Comparison of ENCODE assay signal across 2 cellular contexts in the genomic region with DNA sequence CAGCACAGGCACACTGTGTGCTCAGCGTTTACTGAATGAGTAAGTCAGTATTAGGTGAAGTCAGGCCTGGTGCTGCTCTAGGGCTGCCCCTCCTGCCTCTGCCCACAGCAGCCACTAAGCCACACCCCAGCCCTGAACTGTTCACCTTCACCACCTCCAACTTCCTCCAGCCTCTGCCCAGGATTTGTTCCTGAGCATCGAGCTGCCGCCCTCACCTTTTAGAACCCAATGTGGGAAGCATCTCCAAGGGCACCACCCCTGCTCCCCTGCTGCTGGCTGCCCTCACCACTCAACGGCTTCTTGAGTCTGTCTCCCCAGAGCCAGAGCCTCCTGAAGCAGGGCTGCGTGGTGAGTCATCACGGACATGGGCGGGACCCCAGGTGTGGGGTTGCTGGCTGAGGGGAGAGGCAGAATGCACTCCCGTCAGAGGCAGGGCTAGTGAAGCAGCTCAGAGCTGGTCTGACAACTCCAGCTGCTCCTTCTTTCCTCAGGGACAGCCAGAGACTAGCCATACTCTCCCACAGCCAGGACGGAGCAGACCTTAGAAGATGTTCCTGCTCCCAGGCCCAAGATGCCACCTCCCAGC.
TF ChIP-seq lines count a peak whose summit lies in the region.

No MANE protein-coding gene starts in this region.

TF ChIP-seq in Ishikawa, 13 proteins besides CTCF, POLR2A, EP300 and RAD21:
- TF ChIP-seq YY1 (IDR thresholded peaks at IDR 0.05; ENCODE audit: low read depth) (peak; percentile 55), FOXM1 (IDR thresholded peaks at IDR 0.05; ENCODE audit: borderline replicate concordance, low read depth) (peak; percentile 64; the same call in 1 of the 2 replicates), TAF1 (IDR thresholded peaks at IDR 0.05; ENCODE audit: low read depth) (peak; percentile 60), TEAD4 (IDR thresholded peaks at IDR 0.05) (peak; percentile 27; the same call in 1 of the 2 replicates), CREB1 (IDR thresholded peaks at IDR 0.05; ENCODE audit: low read depth) (no peak), EGR1 (IDR thresholded peaks at IDR 0.05) (no peak), ZBTB7A (IDR thresholded peaks at IDR 0.05; ENCODE audit: low read depth) (0 out of 2 replicates have a peak, but pooled peaks have one; percentile 32), TCF12 (IDR thresholded peaks at IDR 0.05; ENCODE audit: low read depth) (peak; percentile 88), NFIC (IDR thresholded peaks at IDR 0.05) (no peak; the same call in 1 of the 2 replicates), CEBPB (IDR thresholded peaks at IDR 0.05) (no peak)
- TF ChIP-seq, protein P1, sequence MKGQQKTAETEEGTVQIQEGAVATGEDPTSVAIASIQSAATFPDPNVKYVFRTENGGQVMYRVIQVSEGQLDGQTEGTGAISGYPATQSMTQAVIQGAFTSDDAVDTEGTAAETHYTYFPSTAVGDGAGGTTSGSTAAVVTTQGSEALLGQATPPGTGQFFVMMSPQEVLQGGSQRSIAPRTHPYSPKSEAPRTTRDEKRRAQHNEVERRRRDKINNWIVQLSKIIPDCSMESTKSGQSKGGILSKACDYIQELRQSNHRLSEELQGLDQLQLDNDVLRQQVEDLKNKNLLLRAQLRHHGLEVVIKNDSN (IDR thresholded peaks at IDR 0.05): no peak; the same call in 1 of the 2 replicates
- TF ChIP-seq, protein P2, sequence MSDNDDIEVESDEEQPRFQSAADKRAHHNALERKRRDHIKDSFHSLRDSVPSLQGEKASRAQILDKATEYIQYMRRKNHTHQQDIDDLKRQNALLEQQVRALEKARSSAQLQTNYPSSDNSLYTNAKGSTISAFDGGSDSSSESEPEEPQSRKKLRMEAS (IDR thresholded peaks at IDR 0.05): peak; percentile 69
- TF ChIP-seq, protein P3, sequence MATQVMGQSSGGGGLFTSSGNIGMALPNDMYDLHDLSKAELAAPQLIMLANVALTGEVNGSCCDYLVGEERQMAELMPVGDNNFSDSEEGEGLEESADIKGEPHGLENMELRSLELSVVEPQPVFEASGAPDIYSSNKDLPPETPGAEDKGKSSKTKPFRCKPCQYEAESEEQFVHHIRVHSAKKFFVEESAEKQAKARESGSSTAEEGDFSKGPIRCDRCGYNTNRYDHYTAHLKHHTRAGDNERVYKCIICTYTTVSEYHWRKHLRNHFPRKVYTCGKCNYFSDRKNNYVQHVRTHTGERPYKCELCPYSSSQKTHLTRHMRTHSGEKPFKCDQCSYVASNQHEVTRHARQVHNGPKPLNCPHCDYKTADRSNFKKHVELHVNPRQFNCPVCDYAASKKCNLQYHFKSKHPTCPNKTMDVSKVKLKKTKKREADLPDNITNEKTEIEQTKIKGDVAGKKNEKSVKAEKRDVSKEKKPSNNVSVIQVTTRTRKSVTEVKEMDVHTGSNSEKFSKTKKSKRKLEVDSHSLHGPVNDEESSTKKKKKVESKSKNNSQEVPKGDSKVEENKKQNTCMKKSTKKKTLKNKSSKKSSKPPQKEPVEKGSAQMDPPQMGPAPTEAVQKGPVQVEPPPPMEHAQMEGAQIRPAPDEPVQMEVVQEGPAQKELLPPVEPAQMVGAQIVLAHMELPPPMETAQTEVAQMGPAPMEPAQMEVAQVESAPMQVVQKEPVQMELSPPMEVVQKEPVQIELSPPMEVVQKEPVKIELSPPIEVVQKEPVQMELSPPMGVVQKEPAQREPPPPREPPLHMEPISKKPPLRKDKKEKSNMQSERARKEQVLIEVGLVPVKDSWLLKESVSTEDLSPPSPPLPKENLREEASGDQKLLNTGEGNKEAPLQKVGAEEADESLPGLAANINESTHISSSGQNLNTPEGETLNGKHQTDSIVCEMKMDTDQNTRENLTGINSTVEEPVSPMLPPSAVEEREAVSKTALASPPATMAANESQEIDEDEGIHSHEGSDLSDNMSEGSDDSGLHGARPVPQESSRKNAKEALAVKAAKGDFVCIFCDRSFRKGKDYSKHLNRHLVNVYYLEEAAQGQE (IDR thresholded peaks at IDR 0.05; ENCODE audit: low read depth): no peak
TF ChIP-seq in Ishikawa: peak in this region for 7.

TF ChIP-seq in endothelial cell of umbilical vein, 7 proteins besides CTCF, POLR2A, EP300 and RAD21:
- TF ChIP-seq MYC (IDR thresholded peaks at IDR 0.05; ENCODE audit: low read depth, low read length) (no peak), EZH2 (IDR thresholded peaks at IDR 0.05; ENCODE audit: borderline replicate concordance, low read depth, low read length, severe bottlenecking) (no peak), FOS (IDR thresholded peaks at IDR 0.05; ENCODE audit: borderline replicate concordance, insufficient read depth, low read length) (peak; percentile 33), POLR2AphosphoS5 (IDR thresholded peaks at IDR 0.05; ENCODE audit: insufficient read depth, low read depth, low read length) (no peak)
- TF ChIP-seq, protein P2 (IDR thresholded peaks at IDR 0.05; ENCODE audit: insufficient read depth, insufficient read length): no peak
TF ChIP-seq in endothelial cell of umbilical vein: peak in this region for 1.
